8 cellular contexts compared by ENCODE assay signal in the genomic region with DNA sequence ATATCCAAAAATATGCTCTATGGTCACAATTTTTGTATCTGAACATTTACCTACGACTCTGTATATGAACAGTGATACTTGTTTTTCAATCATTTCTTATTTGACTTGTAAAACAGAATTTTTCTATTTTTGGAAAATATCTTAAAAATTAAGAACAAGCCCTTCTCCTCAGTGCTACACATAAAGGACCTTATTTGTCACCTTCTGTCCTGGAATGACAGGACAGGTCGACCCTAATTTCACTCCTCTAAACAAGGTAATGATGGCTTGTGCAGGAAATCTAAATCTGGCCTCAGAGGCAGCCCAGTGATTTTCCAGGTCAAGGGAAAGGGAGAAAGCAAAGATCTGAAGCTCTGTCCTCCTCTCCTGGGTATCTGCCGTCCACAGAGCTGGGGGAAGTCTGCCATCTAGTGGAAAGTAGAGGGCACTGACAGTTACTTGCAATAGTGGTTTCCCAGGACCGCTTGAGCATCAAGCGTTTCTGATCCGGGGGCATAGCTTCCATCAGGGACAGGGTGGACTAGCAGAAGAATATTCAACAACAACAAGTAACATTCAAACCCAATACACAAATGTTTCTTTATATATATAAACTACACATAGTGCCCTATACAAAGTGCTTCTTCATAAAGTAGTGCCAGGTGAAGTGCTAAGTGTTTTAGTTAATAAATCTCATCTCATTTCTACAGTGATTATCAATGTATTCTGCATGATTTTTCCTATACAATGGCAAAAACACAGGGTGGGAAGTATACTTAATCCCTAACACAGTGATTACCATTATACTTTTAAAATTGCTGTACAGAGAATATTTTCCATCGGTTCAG.
DNase-seq lines count a peak whose midpoint lies in the region; ATAC-seq and TF ChIP-seq lines count a peak whose summit lies in the region.

No MANE protein-coding gene starts in this region.

- no peak overlapping the region for H2AFZ ChIP-seq in KMS-11 (ENCODE audit: low read depth)
- no peak overlapping the region for H2AFZ ChIP-seq in PC-9
- no peak overlapping the region for H2AFZ ChIP-seq in neural progenitor cell (replicated peaks)

- H3K4me3 ChIP-seq in DOHH2 (ENCODE audit: low read length) (no peak overlapping the region), KMS-11 (IDR thresholded peaks at IDR 0.05; ENCODE audit: insufficient read depth, low read depth, low read length) (no peak overlapping the region), PC-9 (no peak overlapping the region), neural progenitor cell (no peak overlapping the region)

- H3K27me3 ChIP-seq in DOHH2 (ENCODE audit: control insufficient read depth, low read length) (no peaks in the 10 kb centered on the region), KMS-11 (ENCODE audit: insufficient read depth, low read depth) (no peaks in the 10 kb centered on the region), PC-9 (ENCODE audit: insufficient read depth, low read depth) (no peaks in the 10 kb centered on the region), neural progenitor cell (no peaks in the 10 kb centered on the region)

- H3F3A ChIP-seq in DOHH2 (ENCODE audit: control insufficient read depth, insufficient read depth) (no peaks in the 10 kb centered on the region), PC-9 (ENCODE audit: insufficient read depth, low read depth) (peaks cover 12% of the 10 kb centered on the region; the same call in 1 of the 2 replicates), neural progenitor cell (ENCODE audit: low read depth) (no peaks in the 10 kb centered on the region)

- H3K9me2 ChIP-seq in DOHH2 (replicated peaks; ENCODE audit: control insufficient read depth, low read length) (no peaks in the 10 kb centered on the region), PC-9 (ENCODE audit: insufficient read depth) (no peaks in the 10 kb centered on the region)

- no peaks in the 10 kb centered on the region for H3K9me3 ChIP-seq in DOHH2 (ENCODE audit: control insufficient read depth, insufficient read depth, low read length)
- H3K9me3 ChIP-seq in PC-9 (ENCODE audit: insufficient read depth, low read depth): no peaks in the 10 kb centered on the region
- H3K9me3 ChIP-seq in neural progenitor cell (ENCODE audit: low read depth): no peaks in the 10 kb centered on the region

- no peaks in the 10 kb centered on the region for H3K36me3 Mint-ChIP-seq in activated T-cell treated with anti-CD3 and anti-CD28 coated beads, Interleukin-2, amount 50 U/mL, for 4 hours (ENCODE audit: insufficient read depth)
- peaks cover 2% of the 10 kb centered on the region for H3K36me3 Mint-ChIP-seq in neural progenitor cell

- H3K4me1 ChIP-seq in DOHH2 (ENCODE audit: control insufficient read depth, low read length) (peaks cover 9% of the 10 kb centered on the region), KMS-11 (ENCODE audit: low read depth, poor library complexity, severe bottlenecking) (peaks cover 8% of the 10 kb centered on the region), PC-9 (replicated peaks; ENCODE audit: insufficient read depth) (peaks cover 11% of the 10 kb centered on the region), neural progenitor cell (no peaks in the 10 kb centered on the region)

- H3K79me2 ChIP-seq in DOHH2 (ENCODE audit: control insufficient read depth, low read length): no peaks in the 10 kb centered on the region
- H3K79me2 ChIP-seq in KMS-11 (ENCODE audit: insufficient read depth, low read depth): no peaks in the 10 kb centered on the region
- no peaks in the 10 kb centered on the region for H3K79me2 ChIP-seq in PC-9 (ENCODE audit: low read depth)
- no peaks in the 10 kb centered on the region for H3K79me2 ChIP-seq in neural progenitor cell (ENCODE audit: low read depth)

- H3K4me1 Mint-ChIP-seq in activated T-cell treated with anti-CD3 and anti-CD28 coated beads, Interleukin-2, amount 50 U/mL, for 4 hours (ENCODE audit: low read depth): peaks cover 4% of the 10 kb centered on the region
- peaks cover 18% of the 10 kb centered on the region for H3K4me1 Mint-ChIP-seq in neural progenitor cell

- H3K4me3 Mint-ChIP-seq in activated T-cell treated with anti-CD3 and anti-CD28 coated beads, Interleukin-2, amount 50 U/mL, for 4 hours: no peak overlapping the region
- H3K4me3 Mint-ChIP-seq in neural progenitor cell: peak overlapping the region; percentile 39

- H3K36me3 ChIP-seq in DOHH2 (ENCODE audit: control insufficient read depth, low read length) (no peaks in the 10 kb centered on the region), KMS-11 (ENCODE audit: insufficient read depth) (no peaks in the 10 kb centered on the region), PC-9 (ENCODE audit: low read depth) (no peaks in the 10 kb centered on the region), neural progenitor cell (no peaks in the 10 kb centered on the region)

- H3K27me3 Mint-ChIP-seq in activated T-cell treated with anti-CD3 and anti-CD28 coated beads, Interleukin-2, amount 50 U/mL, for 4 hours (ENCODE audit: low read depth): no peaks in the 10 kb centered on the region
- peaks cover 4% of the 10 kb centered on the region for H3K27me3 Mint-ChIP-seq in neural progenitor cell (ENCODE audit: insufficient read depth, low read depth)

- no peak overlapping the region for H3K27ac Mint-ChIP-seq in neural progenitor cell

- H3K9ac ChIP-seq in KMS-11 (no peak overlapping the region), neural progenitor cell (no peak overlapping the region)

- intact Hi-C loops in PC-9 (cut with micrococcal nuclease; ENCODE audit: unreplicated experiment): loop anchor here (1.0 to 10.0 kb wide), 3 partner anchors 161 to 519 kb away; partner anchors contain the start of gene VAV3

- TF ChIP-seq CTCF in DOHH2 (IDR thresholded peaks at IDR 0.05; ENCODE audit: low read depth, low read length, poor library complexity, severe bottlenecking) (peak; percentile 80), KMS-11 (conservative IDR thresholded peaks at IDR 0.05; ENCODE audit: low read depth, low read length) (peak; percentile 72), PC-9 (conservative IDR thresholded peaks at IDR 0.05) (peak; percentile 99), neural progenitor cell (IDR thresholded peaks at IDR 0.05) (peak; percentile 93)

- H4K20me1 ChIP-seq in DOHH2 (ENCODE audit: control insufficient read depth, insufficient read depth, low read depth, low read length) (no peaks in the 10 kb centered on the region), KMS-11 (ENCODE audit: insufficient read depth) (no peaks in the 10 kb centered on the region), PC-9 (ENCODE audit: insufficient read depth) (no peaks in the 10 kb centered on the region), neural progenitor cell (ENCODE audit: low read depth) (no peaks in the 10 kb centered on the region)

- POLR2A ChIA-PET in PC-9 (lab: Charles Lee; ENCODE audit: unreplicated experiment): no interaction called here

- no peaks in the 10 kb centered on the region for H3K9me3 Mint-ChIP-seq in activated T-cell treated with anti-CD3 and anti-CD28 coated beads, Interleukin-2, amount 50 U/mL, for 4 hours
- H3K9me3 Mint-ChIP-seq in neural progenitor cell: peaks cover 3% of the 10 kb centered on the region

- H3K27ac ChIP-seq in DOHH2 (ENCODE audit: low read depth, low read length): no peak overlapping the region
- H3K27ac ChIP-seq in KMS-11: no peak overlapping the region
- H3K27ac ChIP-seq in PC-9: no peak overlapping the region
- H3K27ac ChIP-seq in neural progenitor cell: no peak overlapping the region
- no peak overlapping the region for H3K27ac ChIP-seq in substantia nigra (ENCODE audit: low read depth, low read length, poor library complexity, severe bottlenecking)

- H3K4me2 ChIP-seq in DOHH2 (ENCODE audit: low read length) (peak overlapping the region; percentile 30; the same call in 1 of the 2 replicates), KMS-11 (0 out of 2 replicates have a peak overlapping the region, but pooled peaks have one; percentile 9), PC-9 (no peak overlapping the region), neural progenitor cell (no peak overlapping the region)

- peak; percentile 90 for ATAC-seq in GM21737 (IDR thresholded peaks at IDR 0.05; ENCODE audit: unreplicated experiment)
- peak; percentile 91 to 92 for ATAC-seq in activated T-cell treated with anti-CD3 and anti-CD28 coated beads, Interleukin-2, amount 50 U/mL, for 4 hours

- CTCF ChIA-PET in PC-9 (lab: Charles Lee): interaction anchor here (0.6 to 3.0 kb wide), 4 partner anchors 133 to 556 kb away, joined by 3 to 27 read pairs (median 8); no protein-coding TSS in a partner anchor

- DNase-seq in PC-9 (peak; percentile 59 to 71), fibroblast of peridontal ligament (ENCODE audit: extremely low read depth) (peak; percentile 86), neural progenitor cell (ENCODE audit: low spot score) (peak; percentile 80), substantia nigra (lab: John Stamatoyannopoulos, UW) (peak in 44 of 49 donors; percentile 5 to 72 (median 40))
- DNase-seq in activated T-cell treated with anti-CD3 and anti-CD28 coated beads, Interleukin-2, amount 50 U/mL, for 4 hours: peak; percentile 57

- BruUV-seq in PC-9 (replicated peaks; lab: Mats Ljungman, UMichigan): no TSS peak

Comparison
In these comparisons a context has a peak if more than half of its experiments do, and no peak if none do; other contexts are left out.
1. H3K4me2 ChIP-seq: peak in DOHH2 (single experiment) and KMS-11 (single experiment); none in PC-9 (single experiment) and neural progenitor cell (single experiment).
2. Peak in every context shown above with its lines, with median percentiles within 50 percentile points of each other: CTCF ChIP-seq and DNase-seq.